8 cellular contexts compared by ENCODE assay signal in the genomic region with DNA sequence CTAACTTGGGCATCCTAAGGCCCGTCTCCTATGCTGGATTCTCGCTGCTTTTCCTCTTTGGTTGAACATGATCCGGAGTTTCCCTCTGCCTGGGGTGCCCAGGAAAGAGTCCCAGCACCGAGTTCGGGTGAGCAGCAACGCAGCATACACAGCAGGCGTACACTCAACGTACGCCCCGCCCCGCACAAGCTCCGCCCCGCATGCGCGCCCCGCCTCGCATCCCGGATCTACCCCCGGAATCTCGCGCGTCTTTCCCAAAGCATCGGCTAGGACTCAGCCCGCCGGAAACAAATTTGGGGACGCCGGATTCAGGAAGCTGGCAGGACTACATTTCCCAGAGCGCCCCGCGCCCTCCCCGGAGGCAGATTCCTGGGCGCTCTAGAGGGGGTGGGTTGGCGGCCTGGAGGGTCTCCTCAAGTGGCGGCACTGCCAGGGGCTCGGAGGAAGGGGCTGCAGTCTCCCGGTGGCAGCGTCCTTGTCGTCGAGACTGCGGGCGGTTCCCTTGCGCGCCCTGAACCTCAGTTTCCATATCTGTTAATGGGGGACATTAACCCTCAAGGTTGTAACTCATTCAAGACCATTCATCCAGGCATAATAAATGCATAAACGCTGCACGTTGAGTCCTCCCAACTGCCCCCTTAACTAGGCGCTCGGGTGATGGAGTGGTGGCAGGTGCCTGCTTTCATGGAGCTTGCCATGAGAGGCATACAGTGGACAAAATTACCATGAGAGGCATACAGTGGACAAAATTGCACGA. TPM values are rescaled to one million over a fixed set of nuclear protein-coding genes. Genes with fewer than 3 reads are reported as not detected.
A peak's percentile ranks its signal among the peaks of the same experiment; 100 is the strongest.
DNase-seq lines count a peak whose midpoint lies in the region; ATAC-seq and TF ChIP-seq lines count a peak whose summit lies in the region.

No MANE protein-coding gene starts in this region.

- H3K4me3 ChIP-seq in GM06990 (replicated peaks; ENCODE audit: low read depth, low read length) (peak overlapping the region; percentile 86), adipocyte (ENCODE audit: low read length) (peak overlapping the region; percentile 81), parathyroid adenoma (ENCODE audit: low read depth, low read length) (peak overlapping the region; percentile 57), tibial artery (peak overlapping the region; percentile 69 to 95)

- H3K36me3 ChIP-seq in GM06990 (ENCODE audit: control insufficient read depth, insufficient read depth, low read length) (peaks cover 4% of the 10 kb centered on the region; the same call in 1 of the 2 replicates), adipocyte (ENCODE audit: control insufficient read depth, insufficient read depth, low read length, severe bottlenecking) (peaks cover 6% of the 10 kb centered on the region), parathyroid adenoma (ENCODE audit: control insufficient read depth, insufficient read depth, low read length) (no peaks in the 10 kb centered on the region), tibial artery (peaks cover 5 to 19% (median 7%) of the 10 kb centered on the region in 3 donors)

- ATAC-seq in HG02571 (IDR thresholded peaks at IDR 0.05; ENCODE audit: unreplicated experiment): peak; percentile 60

- peak overlapping the region; percentile 90 for H3K4me2 ChIP-seq in parathyroid adenoma (ENCODE audit: low read length)

- peak; percentile 93 for DNase-seq in GM06990 (ENCODE audit: extremely low read depth, insufficient read length)
- DNase-seq in NCI-H1092 treated with DMSO at 0.1 percent for 48 hours (lab: John Stamatoyannopoulos, UW): peak; percentile 96
- DNase-seq in SW 1271 (lab: John Stamatoyannopoulos, UW): peak; percentile 71 to 86
- peak; percentile 99 for DNase-seq in adipocyte (ENCODE audit: low read depth)
- peak; percentile 96 for DNase-seq in cardiac septum (ENCODE audit: low spot score)
- DNase-seq in tibial artery: peak; percentile 98

- H3K9ac ChIP-seq in adipocyte (ENCODE audit: low read length) (peak overlapping the region; percentile 86), parathyroid adenoma (no peak overlapping the region)

- H3K27me3 ChIP-seq in GM06990 (replicated peaks; ENCODE audit: control insufficient read depth, insufficient read depth, low read length) (no peaks in the 10 kb centered on the region), adipocyte (replicated peaks; ENCODE audit: control insufficient read depth, insufficient read depth, low read length) (no peaks in the 10 kb centered on the region), parathyroid adenoma (ENCODE audit: control insufficient read depth, insufficient read depth, low read length) (no peaks in the 10 kb centered on the region), tibial artery (no peaks in the 10 kb centered on the region)

- H3K4me1 ChIP-seq in adipocyte (ENCODE audit: control insufficient read depth, insufficient read depth, low read length) (peaks cover 20% of the 10 kb centered on the region), parathyroid adenoma (peaks cover 6% of the 10 kb centered on the region), tibial artery (peaks cover 0 to 37% (median 25%) of the 10 kb centered on the region in 4 donors)

- intact Hi-C loops in cardiac septum (cut with DNase I) (loop anchor here (2.0 to 10.0 kb wide), 3 partner anchors 34 to 186 kb away; a partner anchor contains a TSS), tibial artery (cut with DNase I; ENCODE audit: low total_unique reads) (loop anchor here (5.0 kb wide), 1 partner anchor 79 kb away; a partner anchor contains a TSS)

- H3K79me2 ChIP-seq in parathyroid adenoma: peaks cover 4% of the 10 kb centered on the region

- H3K27ac ChIP-seq in parathyroid adenoma: peak overlapping the region; percentile 58
- peak overlapping the region; percentile 85 to 88 for H3K27ac ChIP-seq in tibial artery

- H3K9me3 ChIP-seq in adipocyte (ENCODE audit: control insufficient read depth, low read length) (no peaks in the 10 kb centered on the region), parathyroid adenoma (ENCODE audit: control insufficient read depth, low read length) (no peaks in the 10 kb centered on the region), tibial artery (no peaks in the 10 kb centered on the region)

- H2AFZ ChIP-seq in parathyroid adenoma: peak overlapping the region; percentile 90

- no peak for TF ChIP-seq CTCF in GM06990 (IDR thresholded peaks at IDR 0.05; ENCODE audit: insufficient read depth, low read length, poor library complexity, severe bottlenecking)
- no peak for TF ChIP-seq CTCF in parathyroid adenoma (IDR thresholded peaks at IDR 0.05)
- TF ChIP-seq CTCF in tibial artery (IDR thresholded peaks at IDR 0.05): no peak

RNA-seq across cellular contexts. Expression of a gene that starts 1.8 kb away (rescaled TPM):
- total RNA-seq in cardiac septum: 7.2 TPM

RNA-seq across cellular contexts. Expression of a gene that starts 19.4 kb away (rescaled TPM):
- total RNA-seq in cardiac septum: not detected

RNA-seq across cellular contexts. Expression of a gene that starts 26.4 kb away (rescaled TPM):
- not detected for total RNA-seq in cardiac septum

RNA-seq across cellular contexts. Expression of a gene that starts 33.7 kb away (rescaled TPM):
- total RNA-seq in cardiac septum: 69.9 TPM

RNA-seq across cellular contexts. Expression of a gene that starts 34.4 kb away (rescaled TPM):
- total RNA-seq in cardiac septum: 0.65 TPM

Comparison
In these comparisons a context has a peak if more than half of its experiments do, and no peak if none do; other contexts are left out.
1. Peak in every context shown above with its lines: DNase-seq, ATAC-seq, H3K4me3 ChIP-seq and H3K27ac ChIP-seq.